In the genomic region with DNA sequence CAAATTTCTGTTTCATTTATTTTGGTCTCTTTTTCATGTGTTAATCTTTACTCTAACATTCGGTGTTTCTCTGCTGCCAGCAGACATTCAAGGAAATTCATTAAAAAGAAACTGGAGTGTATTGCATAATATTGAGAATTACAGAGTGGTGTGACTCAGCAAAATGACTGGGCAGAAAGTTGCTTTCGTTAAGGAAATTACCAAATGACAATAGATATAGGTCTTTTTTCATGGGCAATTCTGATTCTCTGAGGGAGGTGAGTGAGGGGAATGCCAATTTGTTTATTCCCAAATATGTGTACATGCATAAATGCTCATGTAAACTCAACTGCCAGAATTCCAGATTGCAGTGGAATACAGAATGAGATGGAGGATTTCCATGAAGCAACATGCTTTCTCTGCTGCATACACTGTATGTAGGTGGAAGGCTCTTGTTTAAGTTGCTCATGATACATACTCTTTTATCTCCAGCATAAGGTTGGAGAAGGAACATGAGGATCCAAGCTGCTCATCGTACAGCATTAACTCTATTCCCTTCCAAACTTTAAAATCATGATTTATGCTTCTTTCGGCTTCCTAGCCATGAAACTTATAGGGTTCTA, we compare ENCODE assay signal across 11 cellular contexts.
DNase-seq lines count a peak whose midpoint lies in the region; TF ChIP-seq lines count a peak whose summit lies in the region.
"Had no signal": no experiment of that assay in that cellular context is flagged by ENCODE, and none has a peak within 500 bp of the region (broad histone marks: within the 10 kb centered on the region; RNA-seq: fewer than 3 reads in every experiment).

No MANE protein-coding gene starts in this region.

- no peak overlapping the region for H2BK5ac ChIP-seq in mesendoderm (ENCODE audit: low read length)

- peak overlapping the region; percentile 39 for H3K4me3 ChIP-seq in coronary artery
- H3K4me3 ChIP-seq in mesendoderm (ENCODE audit: low read length) = no peak overlapping the region
- H3K4me3 ChIP-seq in CD4-positive, alpha-beta memory T cell (ENCODE audit: low read length in 2 of 2) = no peak overlapping the region

- peak overlapping the region; percentile 57 for H2BK15ac ChIP-seq in mesendoderm (replicated peaks; ENCODE audit: low read depth)

- POLR2A ChIA-PET in CD4-positive, alpha-beta memory T cell (lab: Charles Lee; ENCODE audit: partially characterized antibody) = no interaction called here
- POLR2A ChIA-PET in activated CD4-positive, alpha-beta memory T cell treated with anti-CD3 and anti-CD28 coated beads, Interleukin-2, amount 10 ng/mL, durations not matched to agents 7 days and 5 days (lab: Charles Lee) = no interaction called here

- H4K5ac ChIP-seq in mesendoderm (ENCODE audit: low read length) = no peak overlapping the region

- no peaks in the 10 kb centered on the region for H3K4me1 Mint-ChIP-seq in T-helper 2 cell treated with Interferon-gamma antibody and Interleukin-4, amounts not matched to agents 5 μg/mL and 100 μg/mL, for 36 hours (ENCODE audit: low read depth)
- H3K4me1 Mint-ChIP-seq in CD4-positive, alpha-beta memory T cell = no peaks in the 10 kb centered on the region
- H3K4me1 Mint-ChIP-seq in activated CD4-positive, alpha-beta memory T cell treated with anti-CD3 and anti-CD28 coated beads, Interleukin-2, amount 10 ng/mL, durations not matched to agents 7 days and 5 days = no peaks in the 10 kb centered on the region
- H3K4me1 Mint-ChIP-seq: stimulated activated memory B cell treated with anti-CD40 and anti-IgM and Interleukin-4, amounts not matched to agents 10 μg/mL and 1 μg/mL and 100 μg/mL, for 72 hours had no signal

- H3K36me3 Mint-ChIP-seq in T-helper 2 cell treated with Interferon-gamma antibody and Interleukin-4, amounts not matched to agents 5 μg/mL and 100 μg/mL, for 36 hours (ENCODE audit: low read depth) = no peaks in the 10 kb centered on the region
- H3K36me3 Mint-ChIP-seq in CD4-positive, alpha-beta memory T cell = no peaks in the 10 kb centered on the region
- H3K36me3 Mint-ChIP-seq in activated CD4-positive, alpha-beta memory T cell treated with anti-CD3 and anti-CD28 coated beads, Interleukin-2, amount 10 ng/mL, durations not matched to agents 7 days and 5 days (ENCODE audit: low read depth) = no peaks in the 10 kb centered on the region
- H3K36me3 Mint-ChIP-seq: stimulated activated memory B cell treated with anti-CD40 and anti-IgM and Interleukin-4, amounts not matched to agents 10 μg/mL and 1 μg/mL and 100 μg/mL, for 72 hours had no signal

- H3K4me3 Mint-ChIP-seq in T-helper 2 cell treated with Interferon-gamma antibody and Interleukin-4, amounts not matched to agents 5 μg/mL and 100 μg/mL, for 36 hours = no peak overlapping the region
- H3K4me3 Mint-ChIP-seq in CD4-positive, alpha-beta memory T cell = no peak overlapping the region
- no peak overlapping the region for H3K4me3 Mint-ChIP-seq in activated CD4-positive, alpha-beta memory T cell treated with anti-CD3 and anti-CD28 coated beads, Interleukin-2, amount 10 ng/mL, durations not matched to agents 7 days and 5 days
- H3K4me3 Mint-ChIP-seq: activated T-cell treated with anti-CD3 and anti-CD28 coated beads, Interleukin-2, amount 50 U/mL, for 72 hours; stimulated activated memory B cell treated with anti-CD40 and anti-IgM and Interleukin-4, amounts not matched to agents 10 μg/mL and 1 μg/mL and 100 μg/mL, for 72 hours had no signal

- H3K27me3 Mint-ChIP-seq in T-helper 2 cell treated with Interferon-gamma antibody and Interleukin-4, amounts not matched to agents 5 μg/mL and 100 μg/mL, for 36 hours (ENCODE audit: low read depth) = no peaks in the 10 kb centered on the region
- H3K27me3 Mint-ChIP-seq in CD4-positive, alpha-beta memory T cell = no peaks in the 10 kb centered on the region
- no peaks in the 10 kb centered on the region for H3K27me3 Mint-ChIP-seq in activated CD4-positive, alpha-beta memory T cell treated with anti-CD3 and anti-CD28 coated beads, Interleukin-2, amount 10 ng/mL, durations not matched to agents 7 days and 5 days
- H3K27me3 Mint-ChIP-seq: progenitor cell of endocrine pancreas; stimulated activated memory B cell treated with anti-CD40 and anti-IgM and Interleukin-4, amounts not matched to agents 10 μg/mL and 1 μg/mL and 100 μg/mL, for 72 hours had no signal

- peaks cover 0 to 3% of the 10 kb centered on the region in 2 donors for H3K9me3 ChIP-seq in CD4-positive, alpha-beta memory T cell (ENCODE audit: control insufficient read depth in 1 of 2, low read length in 2 of 2)

- no peaks in the 10 kb centered on the region for H3K4me1 ChIP-seq in mesendoderm (ENCODE audit: control insufficient read depth, low read depth, low read length)
- H3K4me1 ChIP-seq in CD4-positive, alpha-beta memory T cell (ENCODE audit: insufficient read depth, low read length) = no peaks in the 10 kb centered on the region

- no peaks in the 10 kb centered on the region for H3K79me1 ChIP-seq in mesendoderm (ENCODE audit: low read length)

- no peak overlapping the region for H3K27ac Mint-ChIP-seq in T-helper 2 cell treated with Interferon-gamma antibody and Interleukin-4, amounts not matched to agents 5 μg/mL and 100 μg/mL, for 36 hours
- no peak overlapping the region for H3K27ac Mint-ChIP-seq in CD4-positive, alpha-beta memory T cell
- no peak overlapping the region for H3K27ac Mint-ChIP-seq in activated CD4-positive, alpha-beta memory T cell treated with anti-CD3 and anti-CD28 coated beads, Interleukin-2, amount 10 ng/mL, durations not matched to agents 7 days and 5 days
- H3K27ac Mint-ChIP-seq: activated T-cell treated with anti-CD3 and anti-CD28 coated beads, Interleukin-2, amount 50 U/mL, for 72 hours; progenitor cell of endocrine pancreas; stimulated activated memory B cell treated with anti-CD40 and anti-IgM and Interleukin-4, amounts not matched to agents 10 μg/mL and 1 μg/mL and 100 μg/mL, for 72 hours had no signal

- no CpG with 5 or more reads among the region's 4 CpGs for WGBS in mesendoderm (ENCODE audit: extremely low coverage, insufficient coverage, low lambda C conversion rate)

- H3K79me2 ChIP-seq in mesendoderm (ENCODE audit: control insufficient read depth, insufficient read depth, low read length) = no peaks in the 10 kb centered on the region

- peaks cover 43% of the 10 kb centered on the region for H3K9me3 Mint-ChIP-seq in T-helper 2 cell treated with Interferon-gamma antibody and Interleukin-4, amounts not matched to agents 5 μg/mL and 100 μg/mL, for 36 hours
- peaks cover 3 to 23% (median 7%) of the 10 kb centered on the region in 8 donors for H3K9me3 Mint-ChIP-seq in CD4-positive, alpha-beta memory T cell
- H3K9me3 Mint-ChIP-seq in activated CD4-positive, alpha-beta memory T cell treated with anti-CD3 and anti-CD28 coated beads, Interleukin-2, amount 10 ng/mL, durations not matched to agents 7 days and 5 days = no peaks in the 10 kb centered on the region

- TF ChIP-seq CTCF in coronary artery (IDR thresholded peaks at IDR 0.05) = no peak

- H3K4ac ChIP-seq in mesendoderm (ENCODE audit: low read depth, low read length) = no peak overlapping the region

- no peaks in the 10 kb centered on the region for H3K27me3 ChIP-seq in mesendoderm (ENCODE audit: insufficient read depth, low read length, poor library complexity)
- H3K27me3 ChIP-seq in CD4-positive, alpha-beta memory T cell (ENCODE audit: insufficient read depth, low read length) = no peaks in the 10 kb centered on the region

- no peak overlapping the region for H3K9ac ChIP-seq in mesendoderm (ENCODE audit: low read length)

- intact Hi-C loops in CD4-positive, alpha-beta memory T cell (cut with micrococcal nuclease) = no loop called here

- H3K23ac ChIP-seq in mesendoderm (ENCODE audit: low read length) = no peak overlapping the region

- H3K18ac ChIP-seq in mesendoderm (ENCODE audit: low read length) = peak overlapping the region; percentile 80

- no peak overlapping the region for H3K56ac ChIP-seq in mesendoderm (ENCODE audit: low read length)

- CTCF ChIA-PET in CD4-positive, alpha-beta memory T cell (lab: Charles Lee; ENCODE audit: partially characterized antibody) = no interaction called here
- CTCF ChIA-PET in activated CD4-positive, alpha-beta memory T cell treated with anti-CD3 and anti-CD28 coated beads, Interleukin-2, amount 10 ng/mL, durations not matched to agents 7 days and 5 days (lab: Charles Lee) = no interaction called here

- DNase-seq in ELR (ENCODE audit: low read depth) (peak; percentile 80), NOMO-1 treated with dmso at 0.1 percent for 144 hours (lab: John Stamatoyannopoulos, UW; ENCODE audit: unreplicated experiment) (peak; percentile 48), coronary artery (ENCODE audit: low spot score) (no peak), mesendoderm (peak; percentile 17), GM19238 (ENCODE audit: insufficient read length, low spot score) (no peak)
- DNase-seq in T-helper 2 cell treated with Interferon-gamma antibody and Interleukin-4, amounts not matched to agents 5 μg/mL and 100 μg/mL, for 36 hours (ENCODE audit: low spot score) = no peak
- DNase-seq in CD4-positive, alpha-beta memory T cell = no peak
- DNase-seq in activated CD4-positive, alpha-beta memory T cell treated with anti-CD3 and anti-CD28 coated beads, Interleukin-2, amount 10 ng/mL, durations not matched to agents 7 days and 5 days = no peak
- DNase-seq: activated T-cell treated with anti-CD3 and anti-CD28 coated beads, Interleukin-2, amount 50 U/mL, for 72 hours had no signal

- H3K36me3 ChIP-seq in mesendoderm (ENCODE audit: control insufficient read depth, insufficient read depth, low read length) = no peaks in the 10 kb centered on the region
- no peaks in the 10 kb centered on the region for H3K36me3 ChIP-seq in CD4-positive, alpha-beta memory T cell (ENCODE audit: insufficient read depth, low read length)

- no peak overlapping the region for H2AK5ac ChIP-seq in mesendoderm (ENCODE audit: low read length)

- H3K27ac ChIP-seq in coronary artery (no peak overlapping the region), mesendoderm (ENCODE audit: low read depth, low read length) (no peak overlapping the region)
- no peak overlapping the region for H3K27ac ChIP-seq in CD4-positive, alpha-beta memory T cell (ENCODE audit: low read depth, low read length)

- H4K8ac ChIP-seq in mesendoderm (ENCODE audit: low read depth, low read length) = no peak overlapping the region

- no peak overlapping the region for H3K4me2 ChIP-seq in mesendoderm (ENCODE audit: low read length)

- no peak overlapping the region for H2BK120ac ChIP-seq in mesendoderm (ENCODE audit: low read depth, low read length)

Comparison
In these comparisons a context has a peak if more than half of its experiments do, and no peak if none do; other contexts are left out.
1. DNase-seq: peak in ELR (single experiment), NOMO-1 treated with dmso at 0.1 percent for 144 hours (single experiment) and mesendoderm (single experiment); none in coronary artery (single experiment), T-helper 2 cell treated with Interferon-gamma antibody and Interleukin-4, amounts not matched to agents 5 μg/mL and 100 μg/mL, for 36 hours (single experiment), CD4-positive, alpha-beta memory T cell (0 of 5), GM19238 (single experiment) and activated CD4-positive, alpha-beta memory T cell treated with anti-CD3 and anti-CD28 coated beads, Interleukin-2, amount 10 ng/mL, durations not matched to agents 7 days and 5 days (single experiment).